In genomic region chr1:67652800-67653199, GRCh38 we compare ENCODE assay signal across 9 cellular contexts. TPM values are rescaled to one million over a fixed set of nuclear protein-coding genes. Genes with fewer than 3 reads are reported as not detected.
DNase-seq lines count a peak whose midpoint lies in the region; ATAC-seq and TF ChIP-seq lines count a peak whose summit lies in the region.
"Had no signal": no experiment of that assay in that cellular context is flagged by ENCODE, and none has a peak within 500 bp of the region (broad histone marks: within the 10 kb centered on the region; RNA-seq: fewer than 3 reads in every experiment).

No MANE protein-coding gene starts in this region.

- H3K27me3 ChIP-seq in BJ (ENCODE audit: control insufficient read depth, insufficient read depth, low read length): no peaks in the 10 kb centered on the region

- H3K4me1 ChIP-seq in OCI-LY7 (ENCODE audit: insufficient read depth, low read length, poor library complexity, severe bottlenecking): no peaks in the 10 kb centered on the region

- peak; percentile 39 for DNase-seq in BJ (ENCODE audit: low read depth)
- peak; percentile 95 for DNase-seq in H4 (ENCODE audit: low spot score)
- DNase-seq in OCI-LY7 (ENCODE audit: low spot score): no peak
- peak; percentile 65 to 76 for DNase-seq in foreskin fibroblast
- DNase-seq in putamen (ENCODE audit: low spot score): no peak
- DNase-seq in SIG-M5 treated with dmso at 0.1 percent for 504 hours (lab: John Stamatoyannopoulos, UW; ENCODE audit: unreplicated experiment): no peak
- no peak for DNase-seq in hippocampal formation (lab: John Stamatoyannopoulos, UW)

- H3K27ac ChIP-seq in OCI-LY7 (ENCODE audit: low read depth, low read length, poor library complexity, severe bottlenecking): no peak overlapping the region

- no peaks in the 10 kb centered on the region for H3K9me2 ChIP-seq in OCI-LY7 (ENCODE audit: insufficient read depth, low read length)

- CTCF ChIA-PET in BJ (lab: Yijun Ruan, JAX): interaction anchor here (1.6 kb wide), 1 partner anchor 8 kb away, joined by 3 read pairs; no protein-coding TSS in a partner anchor
- CTCF ChIA-PET in OCI-LY7 (lab: Charles Lee; ENCODE audit: unreplicated experiment): no interaction called here

- H3K36me3 ChIP-seq in BJ (ENCODE audit: control insufficient read depth, insufficient read depth, low read length) (no peaks in the 10 kb centered on the region), OCI-LY7 (ENCODE audit: insufficient read depth, low read length) (no peaks in the 10 kb centered on the region)

- no peak overlapping the region for H3K4me2 ChIP-seq in OCI-LY7 (ENCODE audit: low read length)

- no TSS peak for BruUV-seq in OCI-LY7 (replicated peaks; lab: Mats Ljungman, UMichigan)

- no peaks in the 10 kb centered on the region for H3K79me2 ChIP-seq in OCI-LY7 (ENCODE audit: insufficient read depth, low read depth, low read length)

- no peak overlapping the region for H3K4me3 ChIP-seq in BJ (ENCODE audit: low read depth, low read length)
- no peak overlapping the region for H3K4me3 ChIP-seq in OCI-LY7 (ENCODE audit: low read depth, low read length, poor library complexity, severe bottlenecking)
- H3K4me3 ChIP-seq in foreskin fibroblast (ENCODE audit: low read depth in 1 of 2, low read length in 2 of 2): no peak overlapping the region
- H3K4me3 ChIP-seq: skin epidermis had no signal

- no peak for ATAC-seq in GM19035 (IDR thresholded peaks at IDR 0.05; ENCODE audit: unreplicated experiment)

- intact Hi-C loops in OCI-LY7 (cut with micrococcal nuclease; ENCODE audit: unreplicated experiment): no loop called here

- TF ChIP-seq CTCF in BJ (IDR thresholded peaks at IDR 0.05; ENCODE audit: insufficient read depth, low read depth, low read length): no peak
- no peak for TF ChIP-seq CTCF in OCI-LY7 (conservative IDR thresholded peaks at IDR 0.05; ENCODE audit: low read length)
- TF ChIP-seq CTCF in foreskin fibroblast (IDR thresholded peaks at IDR 0.05; ENCODE audit: low read depth, low read length): no peak

- POLR2A ChIA-PET in BJ (lab: Charles Lee): no interaction called here
- POLR2A ChIA-PET in OCI-LY7 (lab: Charles Lee): interaction anchor here (0.6 kb wide), 1 partner anchor 97 kb away, joined by 4 read pairs; no protein-coding TSS in a partner anchor

- no peaks in the 10 kb centered on the region for H4K20me1 ChIP-seq in OCI-LY7 (ENCODE audit: insufficient read depth, low read length)

- H2AFZ ChIP-seq in OCI-LY7 (ENCODE audit: low read length): peak overlapping the region; percentile 34; the same call in 1 of the 2 replicates

- H3K9me3 ChIP-seq in OCI-LY7 (ENCODE audit: low read length): no peaks in the 10 kb centered on the region

RNA-seq across cellular contexts. Expression of gene GADD45A, which starts 32.2 kb away (rescaled TPM):
- polyA plus RNA-seq in BJ (2011; rRNA removed): 27.4 and 32.1 TPM in 2 replicates
- polyA minus RNA-seq in BJ (2011; rRNA and poly(A)+ RNA removed): 8.2 and 11.6 TPM in 2 replicates
- 31.6 and 44.6 TPM in 2 replicates for total RNA-seq in H4 (2014; rRNA removed; shearing (Covaris generic))
- 46.8 and 60.7 TPM in 2 replicates for total RNA-seq in OCI-LY7 (2014; rRNA removed; shearing (Covaris generic))
- total RNA-seq in OCI-LY7 (2022): 48.6 and 54.9 TPM in 2 replicates

Comparison
In these comparisons a context has a peak if more than half of its experiments do, and no peak if none do; other contexts are left out.
1. DNase-seq: peak in BJ (single experiment), H4 (single experiment) and foreskin fibroblast (2 of 2); none in OCI-LY7 (single experiment), putamen (single experiment), SIG-M5 treated with dmso at 0.1 percent for 504 hours (single experiment) and hippocampal formation (0 of 2).